ENCODE assay signal across 2 cellular contexts in the genomic region with DNA sequence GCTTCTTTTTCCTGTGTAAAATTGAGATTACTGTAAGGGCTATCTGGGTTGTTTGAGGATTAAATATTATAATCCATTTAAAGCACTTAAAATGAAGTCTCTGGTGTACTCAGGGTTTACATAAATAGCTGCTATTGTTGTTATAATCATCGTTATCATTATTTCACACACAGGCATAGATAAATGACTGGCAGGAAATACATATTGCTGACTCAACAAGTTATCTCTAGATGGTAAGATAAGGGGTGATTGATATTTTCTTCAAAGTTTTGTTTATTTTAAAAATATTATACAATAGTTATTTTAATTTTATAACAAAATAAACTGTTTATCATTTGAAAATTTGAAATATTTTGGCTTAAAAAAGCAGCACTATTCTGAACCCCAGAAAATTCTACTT.
TF ChIP-seq lines count a peak whose summit lies in the region.

No MANE protein-coding gene starts in this region.

TF ChIP-seq in HepG2, 621 proteins besides CTCF, POLR2A, EP300 and RAD21 (continued from another document):
- TF ChIP-seq MAFK (conservative IDR thresholded peaks at IDR 0.05 in 1 of 2, IDR thresholded peaks at IDR 0.05 in 1 of 2; ENCODE audit: low read length in 2 of 2) (peak; percentile 67 to 90), EHMT2 (IDR thresholded peaks at IDR 0.05; ENCODE audit: borderline replicate concordance, low read depth, low read length) (no peak), MAFF (IDR thresholded peaks at IDR 0.05; ENCODE audit: low read depth, low read length) (peak; percentile 77), ZNF207 (IDR thresholded peaks at IDR 0.05; ENCODE audit: borderline replicate concordance) (no peak), ZIK1 (CRISPR knock-in tag; IDR thresholded peaks at IDR 0.05; ENCODE audit: borderline replicate concordance, low read depth) (no peak), ZFP1 (CRISPR knock-in tag; IDR thresholded peaks at IDR 0.05) (no peak), PHB2 (IDR thresholded peaks at IDR 0.05; ENCODE audit: partially characterized antibody) (no peak)
- TF ChIP-seq, protein P1, sequence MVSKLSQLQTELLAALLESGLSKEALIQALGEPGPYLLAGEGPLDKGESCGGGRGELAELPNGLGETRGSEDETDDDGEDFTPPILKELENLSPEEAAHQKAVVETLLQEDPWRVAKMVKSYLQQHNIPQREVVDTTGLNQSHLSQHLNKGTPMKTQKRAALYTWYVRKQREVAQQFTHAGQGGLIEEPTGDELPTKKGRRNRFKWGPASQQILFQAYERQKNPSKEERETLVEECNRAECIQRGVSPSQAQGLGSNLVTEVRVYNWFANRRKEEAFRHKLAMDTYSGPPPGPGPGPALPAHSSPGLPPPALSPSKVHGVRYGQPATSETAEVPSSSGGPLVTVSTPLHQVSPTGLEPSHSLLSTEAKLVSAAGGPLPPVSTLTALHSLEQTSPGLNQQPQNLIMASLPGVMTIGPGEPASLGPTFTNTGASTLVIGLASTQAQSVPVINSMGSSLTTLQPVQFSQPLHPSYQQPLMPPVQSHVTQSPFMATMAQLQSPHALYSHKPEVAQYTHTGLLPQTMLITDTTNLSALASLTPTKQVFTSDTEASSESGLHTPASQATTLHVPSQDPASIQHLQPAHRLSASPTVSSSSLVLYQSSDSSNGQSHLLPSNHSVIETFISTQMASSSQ (IDR thresholded peaks at IDR 0.05; ENCODE audit: low read depth) = no peak
- TF ChIP-seq, protein P1 (CRISPR knock-in tag; IDR thresholded peaks at IDR 0.05; ENCODE audit: borderline replicate concordance) = no peak
- TF ChIP-seq, protein P2, sequence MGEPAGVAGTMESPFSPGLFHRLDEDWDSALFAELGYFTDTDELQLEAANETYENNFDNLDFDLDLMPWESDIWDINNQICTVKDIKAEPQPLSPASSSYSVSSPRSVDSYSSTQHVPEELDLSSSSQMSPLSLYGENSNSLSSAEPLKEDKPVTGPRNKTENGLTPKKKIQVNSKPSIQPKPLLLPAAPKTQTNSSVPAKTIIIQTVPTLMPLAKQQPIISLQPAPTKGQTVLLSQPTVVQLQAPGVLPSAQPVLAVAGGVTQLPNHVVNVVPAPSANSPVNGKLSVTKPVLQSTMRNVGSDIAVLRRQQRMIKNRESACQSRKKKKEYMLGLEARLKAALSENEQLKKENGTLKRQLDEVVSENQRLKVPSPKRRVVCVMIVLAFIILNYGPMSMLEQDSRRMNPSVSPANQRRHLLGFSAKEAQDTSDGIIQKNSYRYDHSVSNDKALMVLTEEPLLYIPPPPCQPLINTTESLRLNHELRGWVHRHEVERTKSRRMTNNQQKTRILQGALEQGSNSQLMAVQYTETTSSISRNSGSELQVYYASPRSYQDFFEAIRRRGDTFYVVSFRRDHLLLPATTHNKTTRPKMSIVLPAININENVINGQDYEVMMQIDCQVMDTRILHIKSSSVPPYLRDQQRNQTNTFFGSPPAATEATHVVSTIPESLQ (CRISPR knock-in tag; conservative IDR thresholded peaks at IDR 0.05) = no peak

TF ChIP-seq in K562, 482 proteins besides CTCF, POLR2A, EP300 and RAD21 (continued from another document):
- peak; percentile 82 for TF ChIP-seq MAFK (IDR thresholded peaks at IDR 0.05; ENCODE audit: low read length)
